24 cellular contexts compared by ENCODE assay signal in the genomic region with DNA sequence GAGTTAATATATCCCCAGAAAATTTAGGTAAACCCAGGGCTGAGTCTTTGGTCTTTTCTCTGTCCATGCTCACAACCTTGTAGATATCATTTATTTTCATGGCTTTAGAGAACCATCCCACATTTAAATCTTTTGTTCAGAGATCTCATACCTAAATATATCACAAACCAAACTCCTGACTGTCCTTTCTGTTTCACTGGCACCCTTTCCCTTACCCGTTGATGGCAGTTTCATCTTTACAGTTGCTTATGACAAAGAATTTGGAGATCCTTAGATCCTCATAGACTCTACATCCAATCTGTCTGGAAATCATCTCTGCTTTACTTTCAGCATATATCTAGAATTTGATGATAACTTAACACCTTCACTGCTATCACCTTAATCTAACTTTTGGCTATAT. TPM values are rescaled to one million over a fixed set of nuclear protein-coding genes. Genes with fewer than 3 reads are reported as not detected.
"Had no signal": no experiment of that assay in that cellular context is flagged by ENCODE, and none has a peak within 500 bp of the region (broad histone marks: within the 10 kb centered on the region; RNA-seq: fewer than 3 reads in every experiment).

No MANE protein-coding gene starts in this region.

- ATAC-seq: Panc1, PC-3, Right ventricle myocardium inferior, SK-N-SH treated with all-trans-retinoic acid at 6 μM for 48 hours had no signal

- H3K27me3 ChIP-seq: MG63 had no signal

- H3K4me3 ChIP-seq: MG63, SJCRH30 had no signal

- H3K27ac ChIP-seq: SJCRH30 had no signal

- DNase-seq: Karpas-422; KBM-7; MG63; NCI-H1092 treated with DMSO at 0.1 percent for 48 hours; NCI-H1436; NCI-H187; NCI-H2029; NCI-H2081 treated with DMSO at 0.1 percent for 48 hours; NCI-H2171; NCI-H226; NCI-H446; NCI-H510A; NCI-H524 treated with DMSO at 0.1 percent for 48 hours; NCI-H69; NCI-H774; NK-92 treated with Interleukin-12 subunit alpha and Interleukin-12 subunit beta, amount 100 ng/mL, for 24 hours; PC-3; SHP77 treated with DMSO at 0.1 percent for 48 hours; SJCRH30 had no signal

- H3K36me3 ChIP-seq: MG63, SJCRH30 had no signal

- H3K4me1 ChIP-seq: SJCRH30 had no signal

- H3K9me3 ChIP-seq: MG63, SJCRH30 had no signal

RNA-seq across cellular contexts. Expression of gene RNF180, which starts 19.2 kb away (rescaled TPM):
- total RNA-seq: HT-29, OCI-LY7 had no signal
